Comparison of ENCODE assay signal across 19 cellular contexts in genomic region chr2:177273456-177273855, GRCh38. TPM values are rescaled to one million over a fixed set of nuclear protein-coding genes. Genes with fewer than 3 reads are reported as not detected.
DNase-seq lines count a peak whose midpoint lies in the region; ATAC-seq, FAIRE-seq and TF ChIP-seq lines count a peak whose summit lies in the region.
"Had no signal": no experiment of that assay in that cellular context is flagged by ENCODE, and none has a peak within 500 bp of the region (broad histone marks: within the 10 kb centered on the region; RNA-seq: fewer than 3 reads in every experiment).

No MANE protein-coding gene starts in this region.

- TF ChIP-seq EP300 in HepG2 (IDR thresholded peaks at IDR 0.05; ENCODE audit: low read depth in 2 of 2, low read length in 2 of 2) (no peak), HepG2 (CRISPR knock-in tag; IDR thresholded peaks at IDR 0.05; ENCODE audit: borderline replicate concordance) (no peak)

- CTCF ChIA-PET in HepG2 (lab: Yijun Ruan, JAX; ENCODE audit: low intra/inter-chr PET ratio, low total read pairs): no interaction called here

- POLR2A ChIA-PET in HepG2 (lab: Yijun Ruan, JAX): interaction anchor here (1.7 kb wide), 1 partner anchor 9 kb away, joined by 16 read pairs; the partner anchor contains the start of gene NFE2L2

- no peaks in the 10 kb centered on the region for H3K9me3 ChIP-seq in HepG2 (ENCODE audit: low read length)
- H3K9me3 ChIP-seq in thoracic aorta: no peaks in the 10 kb centered on the region

- H3K4me2 ChIP-seq in KMS-11 (peak overlapping the region; percentile 71), HepG2 (ENCODE audit: low read depth, low read length) (peak overlapping the region; percentile 32)

- no peak for TF ChIP-seq POLR2A in HepG2 (IDR thresholded peaks at IDR 0.05; ENCODE audit: insufficient read depth in 1 of 2, low read depth in 2 of 2, low read length in 2 of 2)

- no TSS peak for BruUV-seq in HepG2 (replicated peaks; lab: Mats Ljungman, UMichigan)

- peak; percentile 12 for FAIRE-seq in HepG2 (lab: Jason Lieb, UNC)
- FAIRE-seq: HTR-8/SVneo had no signal

- peaks cover 71% of the 10 kb centered on the region for H3K4me1 ChIP-seq in KMS-11 (ENCODE audit: low read depth, poor library complexity, severe bottlenecking)
- H3K4me1 ChIP-seq in HepG2 (ENCODE audit: insufficient read depth, low read length): peaks cover 33% of the 10 kb centered on the region
- peaks cover 9 to 44% of the 10 kb centered on the region in 2 donors for H3K4me1 ChIP-seq in thoracic aorta (ENCODE audit: control insufficient read depth in 1 of 2, low read depth in 2 of 2)

- ATAC-seq in HepG2 (peak; percentile 40; the same call in 1 of the 3 replicates), thoracic aorta (ENCODE audit: insufficient number of reproducible peaks, low FRiP score, low read depth) (no peak), HG03460 (IDR thresholded peaks at IDR 0.05; ENCODE audit: unreplicated experiment) (no peak), HG02610 (IDR thresholded peaks at IDR 0.05; ENCODE audit: unreplicated experiment) (no peak)

- TF ChIP-seq CTCF in KMS-11 (conservative IDR thresholded peaks at IDR 0.05; ENCODE audit: low read depth, low read length) (no peak), choroid plexus epithelial cell (conservative IDR thresholded peaks at IDR 0.05; ENCODE audit: low read depth, low read length) (no peak), HepG2 (CRISPR knock-in tag; IDR thresholded peaks at IDR 0.05) (no peak), thoracic aorta (IDR thresholded peaks at IDR 0.05) (no peak)

- H3K4me3 ChIP-seq in KMS-11 (IDR thresholded peaks at IDR 0.05; ENCODE audit: insufficient read depth, low read depth, low read length) (no peak overlapping the region), choroid plexus epithelial cell (ENCODE audit: low read depth, low read length) (no peak overlapping the region), HepG2 (replicated peaks in 1 of 3; ENCODE audit: insufficient read depth in 1 of 3, low read depth in 2 of 3, low read length in 3 of 3) (no peak overlapping the region), thoracic aorta (no peak overlapping the region)
- H3K4me3 ChIP-seq: dorsolateral prefrontal cortex had no signal

- TF ChIP-seq RAD21 in HepG2 (CRISPR knock-in tag; IDR thresholded peaks at IDR 0.05): no peak

- DNase-seq in choroid plexus epithelial cell (ENCODE audit: low read depth) (peak; percentile 41), HepG2 (ENCODE audit: low spot score) (no peak), thoracic aorta (ENCODE audit: low spot score) (no peak), NCI-H1092 treated with DMSO at 0.1 percent for 48 hours (lab: John Stamatoyannopoulos, UW) (no peak)
- DNase-seq: activated effector memory CD4-positive, alpha-beta T cell treated with Interleukin-2 at 50 U/mL for 16 hours; DMS153; dorsolateral prefrontal cortex; mammary epithelial cell; NCI-H1930; NCI-H524; right cardiac atrium; stimulated activated CD4-positive, alpha-beta T cell treated with anti-CD3 and anti-CD28 coated beads, Interleukin-2, amount 100 ng/mL, for 48 hours; T-helper 2 cell; trophoblast cell had no signal

- H2AFZ ChIP-seq in KMS-11 (ENCODE audit: low read depth) (no peak overlapping the region), HepG2 (ENCODE audit: low read length) (no peak overlapping the region)

- H3K79me2 ChIP-seq in KMS-11 (ENCODE audit: insufficient read depth, low read depth) (no peaks in the 10 kb centered on the region), HepG2 (ENCODE audit: insufficient read depth, low read length) (no peaks in the 10 kb centered on the region)

- no peaks in the 10 kb centered on the region for H3K36me3 ChIP-seq in KMS-11 (ENCODE audit: insufficient read depth)
- no peaks in the 10 kb centered on the region for H3K36me3 ChIP-seq in HepG2 (replicated peaks in 1 of 2; ENCODE audit: control insufficient read depth in 1 of 2, insufficient read depth in 2 of 2, low read length in 2 of 2)
- no peaks in the 10 kb centered on the region for H3K36me3 ChIP-seq in thoracic aorta

- no peaks in the 10 kb centered on the region for H3K27me3 ChIP-seq in KMS-11 (ENCODE audit: insufficient read depth, low read depth)
- H3K27me3 ChIP-seq in HepG2 (ENCODE audit: control insufficient read depth in 1 of 2, insufficient read depth in 2 of 2, low read length in 2 of 2): no peaks in the 10 kb centered on the region
- H3K27me3 ChIP-seq in thoracic aorta (replicated peaks; ENCODE audit: insufficient read depth): no peaks in the 10 kb centered on the region
- H3K27me3 ChIP-seq: dorsolateral prefrontal cortex had no signal

- H3K27ac ChIP-seq in KMS-11: peak overlapping the region; percentile 62; the same call in 1 of the 2 replicates
- no peak overlapping the region for H3K27ac ChIP-seq in HepG2 (ENCODE audit: extremely low read length, insufficient read depth, low read length)
- H3K27ac ChIP-seq in thoracic aorta: peak overlapping the region; percentile 38 to 84
- H3K27ac ChIP-seq: C4-2B, dorsolateral prefrontal cortex had no signal

- intact Hi-C loops in HepG2 (cut with micrococcal nuclease; ENCODE audit: unreplicated experiment): no loop called here

- H3K9ac ChIP-seq in KMS-11: no peak overlapping the region
- no peak overlapping the region for H3K9ac ChIP-seq in HepG2 (ENCODE audit: insufficient read depth, low read depth, low read length)

- in situ Hi-C loops in HepG2 (cut with HindIII; ENCODE audit: extremely low pct_ligation_motif_present, low pct_unique_long_range_greater_than_20kb): no loop called here

- H4K20me1 ChIP-seq in KMS-11 (ENCODE audit: insufficient read depth): no peaks in the 10 kb centered on the region
- no peaks in the 10 kb centered on the region for H4K20me1 ChIP-seq in HepG2 (ENCODE audit: insufficient read depth, low read length)

- WGBS in HepG2 (ENCODE audit: low lambda C conversion rate): 53% methylated on average over 3 of the region's 3 CpGs

TF ChIP-seq in HepG2, 621 proteins besides CTCF, POLR2A, EP300 and RAD21 (continues in another document):
- TF ChIP-seq HOMEZ (CRISPR knock-in tag; IDR thresholded peaks at IDR 0.05; ENCODE audit: low read depth) (peak; percentile 48; the same call in 1 of the 2 replicates), ZNF776 (CRISPR knock-in tag; IDR thresholded peaks at IDR 0.05) (no peak), FOXP4 (CRISPR knock-in tag; IDR thresholded peaks at IDR 0.05) (no peak), CAMTA2 (CRISPR knock-in tag; IDR thresholded peaks at IDR 0.05; ENCODE audit: borderline replicate concordance) (no peak), POGZ (CRISPR knock-in tag; IDR thresholded peaks at IDR 0.05) (no peak)

RNA-seq across cellular contexts. Expression of gene NFE2L2, which starts 8.9 kb away (rescaled TPM):
- total RNA-seq in HepG2 (2016; rRNA removed; fragmentation: Illumina TruSeq; extraction: Trizol): 84.6 and 136 TPM in 2 replicates
- 93.0 and 99.3 TPM in 2 replicates for total RNA-seq in HepG2 (2016; cell fraction: cytosol; rRNA removed; fragmentation: Illumina TruSeq; extraction: Trizol; ENCODE audit: low read depth)
- 80.6 and 139 TPM in 2 replicates for total RNA-seq in HepG2 (2016; cell fraction: insoluble cytoplasmic fraction; rRNA removed; fragmentation: Illumina TruSeq; extraction: Trizol)
- 85.8 and 94.3 TPM in 2 replicates for total RNA-seq in HepG2 (2016; cell fraction: membrane; rRNA removed; fragmentation: Illumina TruSeq; extraction: Trizol)
- total RNA-seq in HepG2 (2016; cell fraction: nucleus; rRNA removed; fragmentation: Illumina TruSeq; extraction: Trizol): 92.5 and 95.6 TPM in 2 replicates
- polyA plus RNA-seq in HepG2 (2011; rRNA removed): 138 and 215 TPM in 2 replicates
- 94.2 and 119 TPM in 2 replicates for polyA plus RNA-seq in HepG2 (2011; cell fraction: cytosol; rRNA removed)
- polyA plus RNA-seq in HepG2 (2011; cell fraction: nucleus; rRNA removed): 66.9 and 70.1 TPM in 2 replicates
- 104 and 115 TPM in 2 replicates for polyA plus RNA-seq in HepG2 (2012)
- 17.6 and 20.3 TPM in 2 replicates for polyA plus RNA-seq in HepG2 (2016; cell fraction: cytosol; fragmentation: Illumina TruSeq; extraction: Trizol; ENCODE audit: low read depth)
- 211 and 217 TPM in 2 replicates for polyA plus RNA-seq in HepG2 (2016; cell fraction: insoluble cytoplasmic fraction; fragmentation: Illumina TruSeq; extraction: Trizol; ENCODE audit: low read depth)
- polyA plus RNA-seq in HepG2 (2016; cell fraction: membrane; fragmentation: Illumina TruSeq; extraction: Trizol; ENCODE audit: low read depth): 41.9 and 49.1 TPM in 2 replicates
- polyA plus RNA-seq in HepG2 (2016; cell fraction: nucleus; fragmentation: Illumina TruSeq; extraction: Trizol; ENCODE audit: insufficient read depth, low read depth): 168 and 175 TPM in 2 replicates
- 157 and 264 TPM in 2 replicates for polyA minus RNA-seq in HepG2 (2011; rRNA and poly(A)+ RNA removed; ENCODE audit: low replicate concordance)
- 128 and 137 TPM in 2 replicates for polyA minus RNA-seq in HepG2 (2011; cell fraction: cytosol; rRNA and poly(A)+ RNA removed)
- 140 and 141 TPM in 2 replicates for polyA minus RNA-seq in HepG2 (2011; cell fraction: nucleus; rRNA and poly(A)+ RNA removed)
- 100 to 1,000 TPM in 1 of 2 donors, 10 to 100 TPM in 1; 64.3 to 155 TPM for total RNA-seq in thoracic aorta
